10 cellular contexts compared by ENCODE assay signal in the genomic region with DNA sequence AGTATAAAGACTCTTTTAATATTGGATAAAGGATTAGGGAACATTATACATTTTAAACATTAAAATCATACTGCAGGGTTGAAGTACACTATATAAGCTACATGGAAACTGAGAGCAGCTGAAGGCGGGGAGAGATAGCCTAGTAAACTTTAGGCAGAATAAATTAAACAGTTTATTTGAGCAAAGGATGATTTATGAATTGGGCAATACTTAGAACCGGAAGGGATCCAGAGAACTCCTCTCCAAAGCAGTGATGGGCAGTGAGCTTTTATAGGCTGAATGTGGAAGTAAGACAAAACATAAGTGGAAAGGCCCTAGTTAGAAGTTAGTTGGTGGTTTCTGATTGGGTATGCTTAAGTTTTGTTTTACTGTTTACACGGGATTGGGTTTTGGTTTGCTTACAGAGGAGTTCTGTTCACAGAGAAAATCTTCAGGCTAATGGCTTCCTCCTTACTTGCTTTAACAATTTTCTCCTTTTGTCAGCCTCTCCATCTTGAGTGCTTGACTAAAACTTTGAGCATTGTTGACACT. TPM values are rescaled to one million over a fixed set of nuclear protein-coding genes. Genes with fewer than 3 reads are reported as not detected.
A peak's percentile ranks its signal among the peaks of the same experiment; 100 is the strongest.
DNase-seq lines count a peak whose midpoint lies in the region; ATAC-seq and TF ChIP-seq lines count a peak whose summit lies in the region.
"Had no signal": no experiment of that assay in that cellular context is flagged by ENCODE, and none has a peak within 500 bp of the region (broad histone marks: within the 10 kb centered on the region; RNA-seq: fewer than 3 reads in every experiment).

No MANE protein-coding gene starts in this region.

- no TSS peak for BruUV-seq in OCI-LY7 (replicated peaks; lab: Mats Ljungman, UMichigan)

- H3K4me3 ChIP-seq in OCI-LY7 (ENCODE audit: low read depth, low read length, poor library complexity, severe bottlenecking), result peak overlapping the region; percentile 34

- H3K36me3 ChIP-seq in OCI-LY7 (ENCODE audit: insufficient read depth, low read length), result peaks cover 45% of the 10 kb centered on the region

- H4K20me1 ChIP-seq in OCI-LY7 (ENCODE audit: insufficient read depth, low read length), result 0 out of 2 replicates have a peak, but pooled peaks cover 3% of the 10 kb centered on the region

- CTCF ChIA-PET in OCI-LY7 (lab: Charles Lee; ENCODE audit: unreplicated experiment), result no interaction called here

- no peaks in the 10 kb centered on the region for H3K9me2 ChIP-seq in OCI-LY7 (ENCODE audit: insufficient read depth, low read length)

- H2AFZ ChIP-seq in OCI-LY7 (ENCODE audit: low read length), result no peak overlapping the region

- peak overlapping the region; percentile 56 for H3K27ac ChIP-seq in OCI-LY7 (ENCODE audit: low read depth, low read length, poor library complexity, severe bottlenecking)

- H3K79me2 ChIP-seq in OCI-LY7 (ENCODE audit: insufficient read depth, low read depth, low read length), result peaks cover 87% of the 10 kb centered on the region; the same call in 1 of the 2 replicates

- intact Hi-C loops in OCI-LY7 (cut with micrococcal nuclease; ENCODE audit: unreplicated experiment), result no loop called here

- peak; percentile 13 for DNase-seq in OCI-LY7 (ENCODE audit: low spot score)
- DNase-seq in NCI-H510A (lab: John Stamatoyannopoulos, UW), result no peak
- DNase-seq in NCI-H1048 (lab: John Stamatoyannopoulos, UW), result no peak
- DNase-seq in NCI-H69 (lab: John Stamatoyannopoulos, UW), result no peak
- DNase-seq: effector memory CD4-positive, alpha-beta T cell; nucleus accumbens had no signal

- TF ChIP-seq CTCF in OCI-LY7 (conservative IDR thresholded peaks at IDR 0.05; ENCODE audit: low read length), result no peak

- no peaks in the 10 kb centered on the region for H3K9me3 ChIP-seq in OCI-LY7 (ENCODE audit: low read length)

- H3K4me2 ChIP-seq in OCI-LY7 (ENCODE audit: low read length), result peak overlapping the region; percentile 68

- POLR2A ChIA-PET in OCI-LY7 (lab: Charles Lee), result interaction anchor here (1.2 to 4.6 kb wide), 3 partner anchors 8 to 19 kb away, joined by 4 to 24 read pairs (median 20); a partner anchor contains a TSS

- peaks cover 41% of the 10 kb centered on the region for H3K4me1 ChIP-seq in OCI-LY7 (ENCODE audit: insufficient read depth, low read length, poor library complexity, severe bottlenecking)

- peak; percentile 58 for ATAC-seq in GM18511 (IDR thresholded peaks at IDR 0.05; ENCODE audit: unreplicated experiment)
- peak; percentile 48 for ATAC-seq in GM21367 (IDR thresholded peaks at IDR 0.05; ENCODE audit: unreplicated experiment)
- peak; percentile 42 for ATAC-seq in HG03039 (IDR thresholded peaks at IDR 0.05; ENCODE audit: unreplicated experiment)
- ATAC-seq in HG03469 (IDR thresholded peaks at IDR 0.05; ENCODE audit: unreplicated experiment), result no peak

RNA-seq across cellular contexts. Expression of a gene that starts 18.9 kb away (rescaled TPM):
- total RNA-seq in OCI-LY7 (2014; rRNA removed; shearing (Covaris generic)), result 45.5 and 58.0 TPM in 2 replicates
- total RNA-seq in OCI-LY7 (2022), result 29.0 and 33.0 TPM in 2 replicates
